ENCODE assay signal across 23 cellular contexts in genomic region chr6:14310955-14311354, GRCh38.
DNase-seq lines count a peak whose midpoint lies in the region; FAIRE-seq and TF ChIP-seq lines count a peak whose summit lies in the region.
"Had no signal": no experiment of that assay in that cellular context is flagged by ENCODE, and none has a peak within 500 bp of the region (broad histone marks: within the 10 kb centered on the region; RNA-seq: fewer than 3 reads in every experiment).

No MANE protein-coding gene starts in this region.

- TF ChIP-seq EP300 in H1 (IDR thresholded peaks at IDR 0.05; ENCODE audit: borderline replicate concordance in 1 of 2, low read depth in 2 of 2, low read length in 2 of 2), result no peak

- no peak overlapping the region for H4K8ac ChIP-seq in H1 (ENCODE audit: extremely low read depth, insufficient read depth, low read length)

- H2BK20ac ChIP-seq in H1 (ENCODE audit: low read length), result peak overlapping the region; percentile 80; the same call in 1 of the 2 replicates

- CTCF ChIA-PET in H1 (lab: Charles Lee; ENCODE audit: partially characterized antibody), result interaction anchor here (1.4 kb wide), 1 partner anchor 38 kb away, joined by 5 read pairs; no protein-coding TSS in a partner anchor

- H3K27ac ChIP-seq in H1 (ENCODE audit: low read depth, low read length) (no peak overlapping the region), liver (ENCODE audit: low read depth in 1 of 2, low read length in 2 of 2) (peak overlapping the region; percentile 36 to 67), smooth muscle cell (ENCODE audit: low read depth) (peak overlapping the region; percentile 10)
- H3K27ac ChIP-seq: gastrocnemius medialis, thoracic aorta had no signal

- 83% methylated on average over 5 of the region's 5 CpGs; no CpG with 5 or more reads in 1 of the 2 experiments for WGBS in H1 (ENCODE audit: extremely low coverage in 1 of 2, insufficient coverage in 1 of 2, insufficient read length in 1 of 2, insufficient replicate concordance in 2 of 2, low coverage in 1 of 2, low lambda C conversion rate in 2 of 2, missing lambda C conversion rate in 1 of 2), 2 experiments
- 37% methylated on average over 5 of the region's 5 CpGs for WGBS in liver
- WGBS in smooth muscle cell (ENCODE audit: low lambda C conversion rate), result 28% methylated on average over 5 of the region's 5 CpGs

- no peak overlapping the region for H3K56ac ChIP-seq in H1 (replicated peaks; ENCODE audit: insufficient read length, low read depth, low read length)

- no peak for TF ChIP-seq POLR2A in H1 (IDR thresholded peaks at IDR 0.05; ENCODE audit: control extremely low read depth in 1 of 2, low read depth in 2 of 2, low read length in 2 of 2)

- H2BK12ac ChIP-seq in H1 (ENCODE audit: low read depth, low read length), result peak overlapping the region; percentile 88; the same call in 1 of the 2 replicates

- FAIRE-seq in H1 (lab: Jason Lieb, UNC), result no peak
- FAIRE-seq: GM12891, HTR-8/SVneo had no signal

- H3K4me2 ChIP-seq in H1 (ENCODE audit: insufficient read depth in 1 of 2, low read depth in 2 of 2, low read length in 2 of 2) (no peak overlapping the region), smooth muscle cell (peak overlapping the region; percentile 35)

- TF ChIP-seq CTCF in H1 (IDR thresholded peaks at IDR 0.05; ENCODE audit: control extremely low read depth in 1 of 3, insufficient read depth in 1 of 3, low read depth in 1 of 3, low read length in 3 of 3) (no peak), liver (IDR thresholded peaks at IDR 0.05; ENCODE audit: low read depth, low read length, missing input control) (no peak), smooth muscle cell (IDR thresholded peaks at IDR 0.05; ENCODE audit: borderline replicate concordance, insufficient read depth, poor library complexity, severe bottlenecking) (no peak)

- H4K5ac ChIP-seq in H1 (ENCODE audit: insufficient read length, low read depth, low read length), result no peak overlapping the region

- TF ChIP-seq RAD21 in H1 (IDR thresholded peaks at IDR 0.05 in 1 of 2, conservative IDR thresholded peaks at IDR 0.05 in 1 of 2; ENCODE audit: low read depth in 2 of 2, low read length in 2 of 2) (no peak), liver (IDR thresholded peaks at IDR 0.05) (peak; percentile 38 to 41)

- no peaks in the 10 kb centered on the region for H3K79me2 ChIP-seq in H1 (ENCODE audit: control insufficient read depth in 1 of 2, insufficient read depth in 2 of 2, low read length in 2 of 2)
- H3K79me2 ChIP-seq in smooth muscle cell (ENCODE audit: low read depth), result no peaks in the 10 kb centered on the region

- no peaks in the 10 kb centered on the region for H3K27me3 ChIP-seq in H1 (replicated peaks in 1 of 4; ENCODE audit: control insufficient read depth in 3 of 4, extremely low read depth in 1 of 4, insufficient read depth in 3 of 4, low read length in 3 of 4)
- no peaks in the 10 kb centered on the region for H3K27me3 ChIP-seq in liver (ENCODE audit: control insufficient read depth in 4 of 4, insufficient read depth in 4 of 4, low read length in 3 of 4)
- H3K27me3 ChIP-seq in smooth muscle cell (ENCODE audit: low read depth), result no peaks in the 10 kb centered on the region

- H3K9ac ChIP-seq in H1 (replicated peaks in 1 of 4; ENCODE audit: extremely low read depth in 1 of 4, low read depth in 3 of 4, low read length in 3 of 4) (no peak overlapping the region), liver (ENCODE audit: low read depth in 1 of 2, low read length in 2 of 2) (no peak overlapping the region), smooth muscle cell (ENCODE audit: low read depth) (no peak overlapping the region)

- H2BK5ac ChIP-seq in H1 (ENCODE audit: low read depth, low read length), result no peak overlapping the region

- H3K4me3 ChIP-seq in H1 (ENCODE audit: extremely low read depth in 1 of 4, insufficient read depth in 2 of 4, low read depth in 3 of 4, low read length in 4 of 4) (no peak overlapping the region), liver (ENCODE audit: low read depth in 1 of 3, low read length in 3 of 3) (no peak overlapping the region), smooth muscle cell (no peak overlapping the region)
- H3K4me3 ChIP-seq: gastrocnemius medialis, thoracic aorta had no signal

- H3K9me3 ChIP-seq in H1 (ENCODE audit: insufficient read depth in 2 of 2, low read depth in 1 of 2, low read length in 1 of 2) (no peaks in the 10 kb centered on the region), liver (ENCODE audit: control insufficient read depth in 4 of 4, low read length in 3 of 4) (no peaks in the 10 kb centered on the region), smooth muscle cell (replicated peaks; ENCODE audit: low read depth) (no peaks in the 10 kb centered on the region)
- H3K9me3 ChIP-seq: gastrocnemius medialis, thoracic aorta had no signal

- H4K20me1 ChIP-seq in H1 (replicated peaks in 1 of 2; ENCODE audit: control insufficient read depth in 1 of 2, insufficient read depth in 2 of 2, low read length in 2 of 2), result no peaks in the 10 kb centered on the region
- no peaks in the 10 kb centered on the region for H4K20me1 ChIP-seq in smooth muscle cell (ENCODE audit: low read depth)

- peak overlapping the region; percentile 87; the same call in 1 of the 2 replicates for H2AK5ac ChIP-seq in H1 (ENCODE audit: low read depth, low read length)

- no peak overlapping the region for H3K23ac ChIP-seq in H1 (ENCODE audit: insufficient read length)

- POLR2A ChIA-PET in H1 (lab: Charles Lee; ENCODE audit: partially characterized antibody), result no interaction called here

- no peaks in the 10 kb centered on the region for H3K23me2 ChIP-seq in H1 (ENCODE audit: low read depth, low read length)

- no peak overlapping the region for H2BK120ac ChIP-seq in H1 (replicated peaks; ENCODE audit: low read depth, low read length)

- H2BK15ac ChIP-seq in H1 (ENCODE audit: low read length), result no peak overlapping the region

- no peak overlapping the region for H4K91ac ChIP-seq in H1 (replicated peaks; ENCODE audit: insufficient read length, low read length)

- no peak overlapping the region for H2AFZ ChIP-seq in H1 (ENCODE audit: low read length)
- H2AFZ ChIP-seq in smooth muscle cell (ENCODE audit: low read depth), result no peak overlapping the region

- no peaks in the 10 kb centered on the region for H3K79me1 ChIP-seq in H1 (ENCODE audit: low read depth, low read length)

- no peak overlapping the region for H3K18ac ChIP-seq in H1 (ENCODE audit: extremely low read depth, low read length)

- H3K4ac ChIP-seq in H1 (replicated peaks; ENCODE audit: insufficient read length, low read depth, low read length), result no peak overlapping the region

- DNase-seq in NCI-H226 (peak; percentile 31), H1 (ENCODE audit: low read depth in 1 of 2, low spot score in 2 of 2) (no peak), smooth muscle cell (lab: John Stamatoyannopoulos, UW; ENCODE audit: unreplicated experiment) (no peak), RPMI8226 (no peak), putamen (ENCODE audit: low spot score) (no peak), SIG-M5 (lab: John Stamatoyannopoulos, UW) (no peak), GDM1 (lab: John Stamatoyannopoulos, UW) (no peak)
- DNase-seq: activated CD4-positive, CD25-positive, alpha-beta regulatory T cell treated with anti-CD3 and anti-CD28 coated beads, Interleukin-2, amount 50 U/mL, for 72 hours; activated naive CD4-positive, alpha-beta T cell; activated T-cell treated with anti-CD3 and anti-CD28 coated beads, Interleukin-2, amount 50 U/mL, for 24 hours; amygdala; CD4-positive, CD25-positive, alpha-beta regulatory T cell; gastrocnemius medialis; GOT3; Karpas-422; NCI-H2029; NCI-H446; NK-92 treated with Interleukin-12 subunit alpha and Interleukin-12 subunit beta, amount 100 ng/mL, for 24 hours; right cardiac atrium had no signal

- H3K36me3 ChIP-seq in H1 (ENCODE audit: control insufficient read depth in 2 of 4, insufficient read depth in 4 of 4, low read length in 3 of 4) (no peaks in the 10 kb centered on the region), liver (ENCODE audit: control insufficient read depth in 4 of 4, insufficient read depth in 3 of 4, low read depth in 1 of 4, low read length in 3 of 4) (no peaks in the 10 kb centered on the region), smooth muscle cell (ENCODE audit: low read depth) (no peaks in the 10 kb centered on the region)
- H3K36me3 ChIP-seq: gastrocnemius medialis, thoracic aorta had no signal

- no peaks in the 10 kb centered on the region for H3F3A ChIP-seq in smooth muscle cell (ENCODE audit: low read depth)

- no peak overlapping the region for H3K14ac ChIP-seq in H1 (ENCODE audit: insufficient read length)

- H3K4me1 ChIP-seq in H1 (replicated peaks in 1 of 4; ENCODE audit: control insufficient read depth in 3 of 4, insufficient read depth in 4 of 4, low read length in 3 of 4) (peaks cover 0 to 2% (median 0%) of the 10 kb centered on the region in 4 experiments; a peak in 1 of 7 replicates), liver (ENCODE audit: control insufficient read depth in 4 of 4, insufficient read depth in 4 of 4, low read length in 3 of 4) (peaks cover 9 to 24% (median 19%) of the 10 kb centered on the region in 4 donors), smooth muscle cell (ENCODE audit: low read depth) (no peaks in the 10 kb centered on the region)

TF ChIP-seq in H1, 55 proteins besides CTCF, POLR2A, EP300 and RAD21:
- no peak for TF ChIP-seq BACH1 (IDR thresholded peaks at IDR 0.05; ENCODE audit: low read length)
- TF ChIP-seq NANOG (IDR thresholded peaks at IDR 0.05; ENCODE audit: insufficient read depth, low read depth, low read length, poor library complexity, severe bottlenecking), result no peak
- TF ChIP-seq SAP30 (IDR thresholded peaks at IDR 0.05; ENCODE audit: insufficient read depth, insufficient replicate concordance, low read length), result no peak
- no peak for TF ChIP-seq PHF8 (conservative IDR thresholded peaks at IDR 0.05; ENCODE audit: low read depth, low read length)
- no peak for TF ChIP-seq POLR2AphosphoS5 (IDR thresholded peaks at IDR 0.05; ENCODE audit: low read depth, low read length)
- TF ChIP-seq HDAC6 (IDR thresholded peaks at IDR 0.05; ENCODE audit: low read depth, low read length), result no peak
- TF ChIP-seq TEAD4 (IDR thresholded peaks at IDR 0.05; ENCODE audit: low read depth, low read length), result no peak

TF ChIP-seq in liver, 16 proteins besides CTCF, POLR2A, EP300 and RAD21 (continues in another document):
- TF ChIP-seq SP1 (IDR thresholded peaks at IDR 0.05), result peak; percentile 59
- peak; percentile 80 for TF ChIP-seq YY1 (IDR thresholded peaks at IDR 0.05)
- no peak for TF ChIP-seq TAF1 (conservative IDR thresholded peaks at IDR 0.05)
- peak; percentile 45 to 86 for TF ChIP-seq RXRA (IDR thresholded peaks at IDR 0.05)
- peak; percentile 38 to 62 for TF ChIP-seq HNF4A (conservative IDR thresholded peaks at IDR 0.05)
- peak; percentile 13 for TF ChIP-seq FOXA1 (IDR thresholded peaks at IDR 0.05)
